1 cellular context compared by ENCODE assay signal in genomic region chr19:3452456-3453068, GRCh38.
TF ChIP-seq lines count a peak whose summit lies in the region.

No MANE protein-coding gene starts in this region.

TF ChIP-seq in SK-N-SH, 30 proteins besides CTCF, POLR2A, EP300 and RAD21 (continued from another document):
- TF ChIP-seq USF2 (IDR thresholded peaks at IDR 0.05; ENCODE audit: borderline replicate concordance, low read depth, low read length) (no peak), MAX (IDR thresholded peaks at IDR 0.05; ENCODE audit: low read depth) (no peak), NFIC (IDR thresholded peaks at IDR 0.05; ENCODE audit: borderline replicate concordance) (no peak), EZH2phosphoT487 (IDR thresholded peaks at IDR 0.05; ENCODE audit: borderline replicate concordance, low read depth) (no peak), RXRA (IDR thresholded peaks at IDR 0.05; ENCODE audit: borderline replicate concordance, low read depth) (no peak), ELF1 (IDR thresholded peaks at IDR 0.05) (no peak), JUND (IDR thresholded peaks at IDR 0.05) (no peak), TCF12 (IDR thresholded peaks at IDR 0.05) (no peak)
